In genomic region chr6:2931970-2932748, GRCh38 we compare ENCODE assay signal across 8 cellular contexts. TPM values are rescaled to one million over a fixed set of nuclear protein-coding genes. Genes with fewer than 3 reads are reported as not detected.
A peak's percentile ranks its signal among the peaks of the same experiment; 100 is the strongest.
DNase-seq lines count a peak whose midpoint lies in the region; ATAC-seq and TF ChIP-seq lines count a peak whose summit lies in the region.

No MANE protein-coding gene starts in this region.

- no peak overlapping the region for H3K4ac ChIP-seq in neuronal stem cell (ENCODE audit: low read length)

- peak; percentile 8 for DNase-seq in DMS 273 treated with DMSO at 0.1 percent for 48 hours (lab: John Stamatoyannopoulos, UW)
- DNase-seq in LHCN-M2 (ENCODE audit: low read depth) = peak; percentile 75
- DNase-seq in RKO (ENCODE audit: low spot score) = peak; percentile 82
- peak; percentile 81 for DNase-seq in activated T-helper 1 cell treated with anti-CD3 and anti-CD28 coated beads, Interleukin-12 subunit alpha, Interleukin-12 subunit beta, Interleukin-2, Interleukin-4 antibody, amounts not matched to agents 30 ng/mL and 10 ng/mL and 1 ng/mL, durations not matched to agents 14 hours and 24 hours and 36 hours (ENCODE audit: low spot score)
- DNase-seq in fibroblast of the aortic adventitia (ENCODE audit: low read depth) = peak; percentile 68
- peak; percentile 85 for DNase-seq in neuronal stem cell (ENCODE audit: low spot score)

- peak; percentile 61 for ATAC-seq in GM21737 (IDR thresholded peaks at IDR 0.05; ENCODE audit: unreplicated experiment)

- no peak overlapping the region for H3K27ac ChIP-seq in neuronal stem cell (replicated peaks; ENCODE audit: low read length)
- H3K27ac ChIP-seq in stomach smooth muscle (ENCODE audit: low read length) = no peak overlapping the region

- peaks cover 2% of the 10 kb centered on the region for H3K79me1 ChIP-seq in neuronal stem cell (ENCODE audit: low read depth, low read length)

- intact Hi-C loops in activated T-helper 1 cell treated with anti-CD3 and anti-CD28 coated beads, Interleukin-12 subunit alpha, Interleukin-12 subunit beta, Interleukin-2, Interleukin-4 antibody, amounts not matched to agents 30 ng/mL and 10 ng/mL and 1 ng/mL, durations not matched to agents 14 hours and 24 hours and 36 hours (cut with micrococcal nuclease) = loop anchor here (1.0 to 5.0 kb wide), 6 partner anchors 8 to 141 kb away; partner anchors contain the start of gene SERPINB1

- H3K4me3 ChIP-seq in fibroblast of the aortic adventitia (ENCODE audit: low read depth, low read length) (no peak overlapping the region), neuronal stem cell (ENCODE audit: low read length in 2 of 2) (no peak overlapping the region), stomach smooth muscle (ENCODE audit: low read length in 2 of 2) (peak overlapping the region; percentile 34 to 68)

- H2BK5ac ChIP-seq in neuronal stem cell (ENCODE audit: low read length) = no peak overlapping the region

- no peak overlapping the region for H3K4me2 ChIP-seq in neuronal stem cell (ENCODE audit: insufficient read depth, low read length, poor library complexity, severe bottlenecking)

- no peak overlapping the region for H2BK15ac ChIP-seq in neuronal stem cell (ENCODE audit: low read length)

- H3K36me3 Mint-ChIP-seq in activated T-helper 1 cell treated with anti-CD3 and anti-CD28 coated beads, Interleukin-12 subunit alpha, Interleukin-12 subunit beta, Interleukin-2, Interleukin-4 antibody, amounts not matched to agents 30 ng/mL and 10 ng/mL and 1 ng/mL, durations not matched to agents 14 hours and 24 hours and 36 hours (ENCODE audit: low read depth) = peaks cover 9% of the 10 kb centered on the region

- H2BK120ac ChIP-seq in neuronal stem cell (ENCODE audit: low read depth, low read length) = no peak overlapping the region

- H3K4me1 Mint-ChIP-seq in activated T-helper 1 cell treated with anti-CD3 and anti-CD28 coated beads, Interleukin-12 subunit alpha, Interleukin-12 subunit beta, Interleukin-2, Interleukin-4 antibody, amounts not matched to agents 30 ng/mL and 10 ng/mL and 1 ng/mL, durations not matched to agents 14 hours and 24 hours and 36 hours (ENCODE audit: low read depth) = peaks cover 25% of the 10 kb centered on the region

- peaks cover 20% of the 10 kb centered on the region for H3K9me3 Mint-ChIP-seq in activated T-helper 1 cell treated with anti-CD3 and anti-CD28 coated beads, Interleukin-12 subunit alpha, Interleukin-12 subunit beta, Interleukin-2, Interleukin-4 antibody, amounts not matched to agents 30 ng/mL and 10 ng/mL and 1 ng/mL, durations not matched to agents 14 hours and 24 hours and 36 hours

- H3K9ac ChIP-seq in neuronal stem cell (ENCODE audit: low read depth, low read length, poor library complexity) (no peak overlapping the region), stomach smooth muscle (ENCODE audit: low read length in 2 of 2) (peak overlapping the region in 1 of 2 donors; percentile 55)

- H3K4me1 ChIP-seq in neuronal stem cell (ENCODE audit: control insufficient read depth in 2 of 2, insufficient read depth in 1 of 2, low read depth in 1 of 2, low read length in 2 of 2) (no peaks in the 10 kb centered on the region), stomach smooth muscle (ENCODE audit: control insufficient read depth, insufficient read depth, low read length) (peaks cover 8% of the 10 kb centered on the region)

- no CpG with 5 or more reads among the region's 11 CpGs for WGBS in neuronal stem cell (ENCODE audit: extremely low coverage in 2 of 2, insufficient read length in 2 of 2, insufficient replicate concordance in 1 of 2), 2 donors

- peaks cover 0 to 3% (median 0%) of the 10 kb centered on the region in 3 experiments for H3K27me3 ChIP-seq in neuronal stem cell (ENCODE audit: control insufficient read depth in 3 of 3, insufficient read depth in 3 of 3, low read depth in 1 of 3, low read length in 3 of 3)
- H3K27me3 ChIP-seq in stomach smooth muscle (ENCODE audit: control insufficient read depth in 1 of 2, insufficient read depth in 2 of 2, low read length in 2 of 2) = no peaks in the 10 kb centered on the region

- TF ChIP-seq CTCF in fibroblast of the aortic adventitia (IDR thresholded peaks at IDR 0.05; ENCODE audit: insufficient read depth, low read length) = peak; percentile 100

- H3K18ac ChIP-seq in neuronal stem cell (ENCODE audit: low read length) = no peak overlapping the region

- H2BK12ac ChIP-seq in neuronal stem cell (ENCODE audit: low read length) = no peak overlapping the region

- H2AFZ ChIP-seq in neuronal stem cell (ENCODE audit: low read length) = peak overlapping the region; percentile 11

- H2AK5ac ChIP-seq in neuronal stem cell (ENCODE audit: low read depth, low read length) = no peak overlapping the region

- no peak overlapping the region for H3K4me3 Mint-ChIP-seq in activated T-helper 1 cell treated with anti-CD3 and anti-CD28 coated beads, Interleukin-12 subunit alpha, Interleukin-12 subunit beta, Interleukin-2, Interleukin-4 antibody, amounts not matched to agents 30 ng/mL and 10 ng/mL and 1 ng/mL, durations not matched to agents 14 hours and 24 hours and 36 hours

- no peaks in the 10 kb centered on the region for H3K36me3 ChIP-seq in neuronal stem cell (replicated peaks in 1 of 2; ENCODE audit: control insufficient read depth in 2 of 2, insufficient read depth in 2 of 2, low read length in 2 of 2)
- H3K36me3 ChIP-seq in stomach smooth muscle (ENCODE audit: control insufficient read depth in 2 of 2, insufficient read depth in 2 of 2, low read length in 2 of 2) = no peaks in the 10 kb centered on the region

- no peak overlapping the region for H4K8ac ChIP-seq in neuronal stem cell (ENCODE audit: low read depth, low read length)

- no peak overlapping the region for H3K14ac ChIP-seq in neuronal stem cell (ENCODE audit: low read length)

- H3K9me3 ChIP-seq in neuronal stem cell (replicated peaks in 1 of 2; ENCODE audit: control insufficient read depth in 2 of 2, insufficient read depth in 1 of 2, low read depth in 1 of 2, low read length in 2 of 2) (no peaks in the 10 kb centered on the region), stomach smooth muscle (ENCODE audit: control insufficient read depth in 2 of 2, low read length in 2 of 2) (no peaks in the 10 kb centered on the region)

- H4K91ac ChIP-seq in neuronal stem cell (ENCODE audit: low read depth, low read length, poor library complexity) = no peak overlapping the region

- no peak overlapping the region for H3K23ac ChIP-seq in neuronal stem cell (ENCODE audit: low read depth, low read length, poor library complexity)

- peak overlapping the region; percentile 64 for H3K27ac Mint-ChIP-seq in activated T-helper 1 cell treated with anti-CD3 and anti-CD28 coated beads, Interleukin-12 subunit alpha, Interleukin-12 subunit beta, Interleukin-2, Interleukin-4 antibody, amounts not matched to agents 30 ng/mL and 10 ng/mL and 1 ng/mL, durations not matched to agents 14 hours and 24 hours and 36 hours

- peaks cover 6% of the 10 kb centered on the region for H3K27me3 Mint-ChIP-seq in activated T-helper 1 cell treated with anti-CD3 and anti-CD28 coated beads, Interleukin-12 subunit alpha, Interleukin-12 subunit beta, Interleukin-2, Interleukin-4 antibody, amounts not matched to agents 30 ng/mL and 10 ng/mL and 1 ng/mL, durations not matched to agents 14 hours and 24 hours and 36 hours (ENCODE audit: insufficient read depth)

RNA-seq across cellular contexts. Expression of gene SERPINB9, which starts 29.1 kb away (rescaled TPM):
- total RNA-seq in LHCN-M2 (2014; rRNA removed) = 1.7 and 3.2 TPM in 2 replicates
- polyA plus RNA-seq in LHCN-M2 (2012) = 1.2 TPM
- 86.8 and 87.2 TPM in 2 replicates for total RNA-seq in activated T-helper 1 cell treated with anti-CD3 and anti-CD28 coated beads, Interleukin-12 subunit alpha, Interleukin-12 subunit beta, Interleukin-2, Interleukin-4 antibody, amounts not matched to agents 30 ng/mL and 10 ng/mL and 1 ng/mL, durations not matched to agents 14 hours and 24 hours and 36 hours
- total RNA-seq in fibroblast of the aortic adventitia (ENCODE audit: low replicate concordance) = 3.3 and 9.3 TPM in 2 replicates
- polyA plus RNA-seq in neuronal stem cell (2013, experiment 1 of 2) = 0.96 TPM
- 1.1 TPM for polyA plus RNA-seq in neuronal stem cell (2013, experiment 2 of 2)

RNA-seq across cellular contexts. Expression of gene SERPINB6, which starts 39.2 kb away (rescaled TPM):
- total RNA-seq in LHCN-M2 (2014; rRNA removed) (150 and 160 TPM in 2 replicates), fibroblast of the aortic adventitia (ENCODE audit: low replicate concordance) (102 and 164 TPM in 2 replicates)
- polyA plus RNA-seq in LHCN-M2 (2012) = 127 TPM
- total RNA-seq in activated T-helper 1 cell treated with anti-CD3 and anti-CD28 coated beads, Interleukin-12 subunit alpha, Interleukin-12 subunit beta, Interleukin-2, Interleukin-4 antibody, amounts not matched to agents 30 ng/mL and 10 ng/mL and 1 ng/mL, durations not matched to agents 14 hours and 24 hours and 36 hours = 33.7 and 34.9 TPM in 2 replicates
- 8.4 TPM for polyA plus RNA-seq in neuronal stem cell (2013, experiment 1 of 2)
- 9.3 TPM for polyA plus RNA-seq in neuronal stem cell (2013, experiment 2 of 2)

Comparison
In these comparisons a context has a peak if more than half of its experiments do, and no peak if none do; other contexts are left out.
1. DNase-seq: peak in every context shown above with its lines; median percentile 85 in neuronal stem cell; 82 in RKO; 81 in activated T-helper 1 cell treated with anti-CD3 and anti-CD28 coated beads, Interleukin-12 subunit alpha, Interleukin-12 subunit beta, Interleukin-2, Interleukin-4 antibody, amounts not matched to agents 30 ng/mL and 10 ng/mL and 1 ng/mL, durations not matched to agents 14 hours and 24 hours and 36 hours; 75 in LHCN-M2; 68 in fibroblast of the aortic adventitia; 8 in DMS 273 treated with DMSO at 0.1 percent for 48 hours.
2. H3K4me3 ChIP-seq: peak in stomach smooth muscle (2 of 2); none in fibroblast of the aortic adventitia (single experiment) and neuronal stem cell (0 of 2).